8 cellular contexts compared by ENCODE assay signal in genomic region chr9:35658894-35659220, GRCh38. TPM values are rescaled to one million over a fixed set of nuclear protein-coding genes. Genes with fewer than 3 reads are reported as not detected.
DNase-seq lines count a peak whose midpoint lies in the region; ATAC-seq and TF ChIP-seq lines count a peak whose summit lies in the region.

No MANE protein-coding gene starts in this region.

- H3K4me1 Mint-ChIP-seq in endothelial cell (ENCODE audit: unreplicated experiment), result peaks cover 35% of the 10 kb centered on the region

- peaks cover 4% of the 10 kb centered on the region for H3K9me3 Mint-ChIP-seq in endothelial cell (ENCODE audit: unreplicated experiment)

- peaks cover 18% of the 10 kb centered on the region for H3K36me3 Mint-ChIP-seq in endothelial cell (ENCODE audit: low read depth, unreplicated experiment)

- H3K9me3 ChIP-seq in RWPE2 (ENCODE audit: severe bottlenecking), result no peaks in the 10 kb centered on the region

- no peaks in the 10 kb centered on the region for H3K27me3 ChIP-seq in RWPE2 (ENCODE audit: insufficient read depth, poor library complexity, severe bottlenecking)

- peak overlapping the region; percentile 88 for H3K4me3 Mint-ChIP-seq in endothelial cell (ENCODE audit: unreplicated experiment)

- peaks cover 34% of the 10 kb centered on the region for H3K36me3 ChIP-seq in RWPE2 (ENCODE audit: low read depth)

- H3K4me1 ChIP-seq in RWPE2 (ENCODE audit: insufficient read depth, poor library complexity, severe bottlenecking), result peaks cover 8% of the 10 kb centered on the region

- TF ChIP-seq CTCF in RWPE2 (IDR thresholded peaks at IDR 0.05; ENCODE audit: poor library complexity, severe bottlenecking), result peak; percentile 46
- no peak for TF ChIP-seq CTCF in endothelial cell (IDR thresholded peaks at IDR 0.05; ENCODE audit: unreplicated experiment)

- H3K27ac ChIP-seq in RWPE2 (ENCODE audit: poor library complexity, severe bottlenecking), result peak overlapping the region; percentile 76

- H3K27ac Mint-ChIP-seq in endothelial cell (ENCODE audit: unreplicated experiment), result peak overlapping the region; percentile 78

- ATAC-seq in GM18498 (IDR thresholded peaks at IDR 0.05; ENCODE audit: unreplicated experiment) (peak; percentile 1), RWPE2 (ENCODE audit: low read depth) (peak; percentile 3; the same call in 1 of the 3 replicates), HG02884 (IDR thresholded peaks at IDR 0.05; ENCODE audit: unreplicated experiment) (no peak), HG03571 (IDR thresholded peaks at IDR 0.05; ENCODE audit: unreplicated experiment) (no peak), HG03108 (IDR thresholded peaks at IDR 0.05; ENCODE audit: unreplicated experiment) (no peak)

- H3K4me3 ChIP-seq in RWPE2 (ENCODE audit: severe bottlenecking), result peak overlapping the region; percentile 72

- peak; percentile 39 for DNase-seq in AG08395 (ENCODE audit: low spot score)
- DNase-seq in RWPE2 (ENCODE audit: low spot score), result no peak
- no peak for DNase-seq in endothelial cell (ENCODE audit: low spot score)
- DNase-seq in myocyte (ENCODE audit: low read depth), result peak; percentile 61

- peaks cover 32% of the 10 kb centered on the region for H3K27me3 Mint-ChIP-seq in endothelial cell (ENCODE audit: unreplicated experiment)

RNA-seq across cellular contexts. Expression of gene CCDC107, which starts 0.8 kb away (rescaled TPM):
- total RNA-seq in endothelial cell (ENCODE audit: unreplicated experiment), result 13.5 TPM
- 9.8 and 14.0 TPM in 2 replicates for total RNA-seq in myocyte
- polyA plus RNA-seq in myocyte (2012), result 32.2 TPM

RNA-seq across cellular contexts. Expression of gene RMRP, which starts 1.0 kb away (rescaled TPM):
- 32,961 TPM for total RNA-seq in endothelial cell (ENCODE audit: unreplicated experiment)
- 1,100 and 3,603 TPM in 2 replicates for total RNA-seq in myocyte
- polyA plus RNA-seq in myocyte (2012), result 4.5 TPM

RNA-seq across cellular contexts. Expression of gene ARHGEF39, which starts 6.1 kb away (rescaled TPM):
- 1.4 TPM for total RNA-seq in endothelial cell (ENCODE audit: unreplicated experiment)
- total RNA-seq in myocyte, result not detected in 2 replicates
- polyA plus RNA-seq in myocyte (2012), result 0.44 TPM

RNA-seq across cellular contexts. Expression of gene SIT1, which starts 8.1 kb away (rescaled TPM):
- total RNA-seq in endothelial cell (ENCODE audit: unreplicated experiment), result not detected
- total RNA-seq in myocyte, result not detected in 2 replicates
- not detected for polyA plus RNA-seq in myocyte (2012)

RNA-seq across cellular contexts. Expression of gene CA9, which starts 14.9 kb away (rescaled TPM):
- total RNA-seq in endothelial cell (ENCODE audit: unreplicated experiment) (1.5 TPM), myocyte (0.10 TPM in 1 of 2 replicates, not detected in the other)
- 0.05 TPM for polyA plus RNA-seq in myocyte (2012)

Comparison
In these comparisons a context has a peak if more than half of its experiments do, and no peak if none do; other contexts are left out.
1. DNase-seq: peak in AG08395 (single experiment) and myocyte (single experiment); none in RWPE2 (single experiment) and endothelial cell (single experiment).
2. ATAC-seq: peak in GM18498 (single experiment) and RWPE2 (single experiment); none in HG02884 (single experiment), HG03571 (single experiment) and HG03108 (single experiment).